In the genomic region with DNA sequence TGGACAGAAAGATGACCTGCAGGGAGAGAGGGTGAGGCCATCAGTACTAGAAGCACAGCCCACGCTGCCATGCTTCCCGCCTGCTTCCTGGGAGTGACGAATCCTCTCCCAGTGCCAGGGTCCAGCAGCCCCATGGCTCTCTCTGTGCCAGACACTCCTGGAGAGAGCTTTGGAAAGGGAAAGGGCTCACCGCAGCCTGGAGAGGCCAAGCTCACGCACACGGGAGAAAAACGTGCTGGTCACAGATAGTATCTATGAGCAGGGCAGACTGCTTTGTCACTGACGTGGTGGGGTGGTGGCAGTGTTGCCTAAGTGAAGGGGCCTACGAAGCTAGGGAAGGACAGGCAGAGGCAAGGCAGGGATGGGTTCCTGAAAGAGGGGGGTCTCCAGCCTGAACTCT, we compare ENCODE assay signal across 1 cellular context.
TF ChIP-seq lines count a peak whose summit lies in the region.

No MANE protein-coding gene starts in this region.

TF ChIP-seq in K562, 482 proteins besides CTCF, POLR2A, EP300 and RAD21 (continued from another document and continues in another):
- TF ChIP-seq, protein P1, sequence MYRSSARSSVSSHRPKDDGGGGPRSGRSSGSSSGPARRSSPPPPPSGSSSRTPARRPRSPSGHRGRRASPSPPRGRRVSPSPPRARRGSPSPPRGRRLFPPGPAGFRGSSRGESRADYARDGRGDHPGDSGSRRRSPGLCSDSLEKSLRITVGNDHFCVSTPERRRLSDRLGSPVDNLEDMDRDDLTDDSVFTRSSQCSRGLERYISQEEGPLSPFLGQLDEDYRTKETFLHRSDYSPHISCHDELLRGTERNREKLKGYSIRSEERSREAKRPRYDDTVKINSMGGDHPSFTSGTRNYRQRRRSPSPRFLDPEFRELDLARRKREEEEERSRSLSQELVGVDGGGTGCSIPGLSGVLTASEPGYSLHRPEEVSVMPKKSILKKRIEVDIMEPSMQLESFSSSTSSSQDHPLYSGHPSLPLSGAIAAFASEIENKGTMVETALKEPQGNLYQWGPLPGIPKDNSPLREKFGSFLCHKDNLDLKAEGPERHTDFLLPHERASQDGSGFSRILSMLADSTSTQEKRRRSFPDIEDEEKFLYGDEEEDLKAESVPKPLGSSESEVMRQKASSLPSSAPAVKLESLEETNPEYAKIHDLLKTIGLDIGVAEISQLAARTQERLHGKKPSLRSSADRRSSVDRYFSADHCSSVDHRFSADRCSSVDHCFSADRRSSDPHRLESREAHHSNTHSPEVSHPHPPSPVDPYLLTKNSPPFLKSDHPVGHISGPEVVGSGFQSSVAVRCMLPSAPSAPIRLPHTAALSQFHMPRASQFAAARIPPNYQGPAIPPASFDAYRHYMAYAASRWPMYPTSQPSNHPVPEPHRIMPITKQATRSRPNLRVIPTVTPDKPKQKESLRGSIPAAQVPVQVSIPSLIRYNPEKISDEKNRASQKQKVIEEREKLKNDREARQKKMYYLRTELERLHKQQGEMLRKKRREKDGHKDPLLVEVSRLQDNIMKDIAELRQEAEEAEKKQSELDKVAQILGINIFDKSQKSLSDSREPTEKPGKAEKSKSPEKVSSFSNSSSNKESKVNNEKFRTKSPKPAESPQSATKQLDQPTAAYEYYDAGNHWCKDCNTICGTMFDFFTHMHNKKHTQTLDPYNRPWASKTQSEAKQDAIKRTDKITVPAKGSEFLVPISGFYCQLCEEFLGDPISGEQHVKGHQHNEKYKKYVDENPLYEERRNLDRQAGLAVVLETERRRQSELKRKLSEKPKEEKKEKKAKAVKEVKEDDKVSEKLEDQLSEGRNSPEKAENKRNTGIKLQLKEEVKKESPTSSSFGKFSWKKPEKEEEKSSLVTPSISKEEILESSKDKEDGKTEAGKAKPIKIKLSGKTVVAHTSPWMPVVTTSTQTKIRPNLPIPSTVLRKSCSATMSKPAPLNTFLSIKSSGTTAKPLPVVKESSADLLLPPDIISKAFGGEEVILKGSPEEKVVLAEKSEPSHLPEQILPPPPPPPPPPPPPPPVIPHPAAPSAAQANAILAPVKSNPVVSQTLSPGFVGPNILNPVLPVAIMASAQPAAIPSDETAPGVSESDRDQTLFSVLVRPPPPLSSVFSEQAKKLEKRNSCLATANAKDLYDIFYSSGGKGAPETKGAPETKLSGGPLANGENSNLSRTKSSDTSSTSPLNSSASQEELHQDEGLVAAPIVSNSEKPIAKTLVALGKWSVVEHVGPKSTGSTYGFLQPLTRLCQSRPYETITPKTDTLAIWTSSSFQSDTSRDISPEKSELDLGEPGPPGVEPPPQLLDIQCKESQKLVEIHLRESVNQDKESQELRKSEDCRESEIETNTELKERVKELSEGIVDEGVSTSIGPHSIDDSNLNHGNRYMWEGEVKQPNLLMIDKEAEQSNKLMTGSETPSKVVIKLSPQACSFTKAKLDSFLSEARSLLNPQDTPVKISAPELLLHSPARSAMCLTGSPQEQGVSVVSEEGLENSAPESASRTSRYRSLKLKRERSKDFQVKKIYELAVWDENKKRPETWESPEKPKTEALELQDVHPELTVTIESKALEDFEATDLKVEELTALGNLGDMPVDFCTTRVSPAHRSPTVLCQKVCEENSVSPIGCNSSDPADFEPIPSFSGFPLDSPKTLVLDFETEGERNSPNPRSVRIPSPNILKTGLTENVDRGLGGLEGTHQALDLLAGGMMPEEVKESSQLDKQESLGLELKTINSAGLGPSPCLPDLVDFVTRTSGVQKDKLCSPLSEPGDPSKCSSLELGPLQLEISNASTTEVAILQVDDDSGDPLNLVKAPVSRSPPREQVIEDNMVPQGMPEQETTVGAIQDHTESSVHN (IDR thresholded peaks at IDR 0.05; ENCODE audit: borderline replicate concordance in 1 of 2, low read depth in 1 of 2): no peak
- no peak for TF ChIP-seq ZNF124 (CRISPR knock-in tag; IDR thresholded peaks at IDR 0.05)
- TF ChIP-seq KLF10 (CRISPR knock-in tag; IDR thresholded peaks at IDR 0.05): no peak
- TF ChIP-seq FOXK2 (conservative IDR thresholded peaks at IDR 0.05 in 1 of 2, IDR thresholded peaks at IDR 0.05 in 1 of 2; ENCODE audit: low read depth in 2 of 2): 0 out of 4 replicates have a peak, but pooled peaks have one; percentile 36 to 38
- TF ChIP-seq KDM5B (IDR thresholded peaks at IDR 0.05; ENCODE audit: insufficient replicate concordance, low read depth, low read length): no peak
- TF ChIP-seq ZNF696 (CRISPR knock-in tag; conservative IDR thresholded peaks at IDR 0.05): no peak
- TF ChIP-seq STAG1 (CRISPR knock-in tag; IDR thresholded peaks at IDR 0.05; ENCODE audit: borderline replicate concordance): no peak
- no peak for TF ChIP-seq HDAC8 (tag; IDR thresholded peaks at IDR 0.05)
- TF ChIP-seq, protein P2, sequence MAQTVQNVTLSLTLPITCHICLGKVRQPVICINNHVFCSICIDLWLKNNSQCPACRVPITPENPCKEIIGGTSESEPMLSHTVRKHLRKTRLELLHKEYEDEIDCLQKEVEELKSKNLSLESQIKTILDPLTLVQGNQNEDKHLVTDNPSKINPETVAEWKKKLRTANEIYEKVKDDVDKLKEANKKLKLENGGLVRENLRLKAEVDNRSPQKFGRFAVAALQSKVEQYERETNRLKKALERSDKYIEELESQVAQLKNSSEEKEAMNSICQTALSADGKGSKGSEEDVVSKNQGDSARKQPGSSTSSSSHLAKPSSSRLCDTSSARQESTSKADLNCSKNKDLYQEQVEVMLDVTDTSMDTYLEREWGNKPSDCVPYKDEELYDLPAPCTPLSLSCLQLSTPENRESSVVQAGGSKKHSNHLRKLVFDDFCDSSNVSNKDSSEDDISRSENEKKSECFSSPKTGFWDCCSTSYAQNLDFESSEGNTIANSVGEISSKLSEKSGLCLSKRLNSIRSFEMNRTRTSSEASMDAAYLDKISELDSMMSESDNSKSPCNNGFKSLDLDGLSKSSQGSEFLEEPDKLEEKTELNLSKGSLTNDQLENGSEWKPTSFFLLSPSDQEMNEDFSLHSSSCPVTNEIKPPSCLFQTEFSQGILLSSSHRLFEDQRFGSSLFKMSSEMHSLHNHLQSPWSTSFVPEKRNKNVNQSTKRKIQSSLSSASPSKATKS (CRISPR knock-in tag; IDR thresholded peaks at IDR 0.05): no peak
- TF ChIP-seq, protein P3, sequence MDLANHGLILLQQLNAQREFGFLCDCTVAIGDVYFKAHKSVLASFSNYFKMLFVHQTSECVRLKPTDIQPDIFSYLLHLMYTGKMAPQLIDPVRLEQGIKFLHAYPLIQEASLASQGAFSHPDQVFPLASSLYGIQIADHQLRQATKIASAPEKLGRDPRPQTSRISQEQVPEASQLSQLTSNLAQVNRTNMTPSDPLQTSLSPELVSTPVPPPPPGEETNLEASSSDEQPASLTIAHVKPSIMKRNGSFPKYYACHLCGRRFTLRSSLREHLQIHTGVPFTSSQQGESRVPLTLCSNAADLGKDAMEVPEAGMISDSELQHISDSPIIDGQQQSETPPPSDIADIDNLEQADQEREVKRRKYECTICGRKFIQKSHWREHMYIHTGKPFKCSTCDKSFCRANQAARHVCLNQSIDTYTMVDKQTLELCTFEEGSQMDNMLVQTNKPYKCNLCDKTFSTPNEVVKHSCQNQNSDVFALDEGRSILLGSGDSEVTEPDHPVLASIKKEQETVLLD (IDR thresholded peaks at IDR 0.05): peak; percentile 73
- no peak for TF ChIP-seq CREB1 (IDR thresholded peaks at IDR 0.05)
- TF ChIP-seq CREB1 (CRISPR knock-in tag; IDR thresholded peaks at IDR 0.05): peak; percentile 52; the same call in 1 of the 2 replicates
- no peak; the same call in 1 of the 2 replicates for TF ChIP-seq NFIC (IDR thresholded peaks at IDR 0.05)
- no peak for TF ChIP-seq ZNF584 (CRISPR knock-in tag; IDR thresholded peaks at IDR 0.05; ENCODE audit: low read depth)
- TF ChIP-seq BRF1 (IDR thresholded peaks at IDR 0.05; ENCODE audit: borderline replicate concordance, extremely low read depth, insufficient read length): no peak
- no peak for TF ChIP-seq ZEB2 (IDR thresholded peaks at IDR 0.05)
- no peak for TF ChIP-seq ILF3 (IDR thresholded peaks at IDR 0.05; ENCODE audit: borderline replicate concordance)
- TF ChIP-seq PTTG1 (tag; IDR thresholded peaks at IDR 0.05; ENCODE audit: low read depth): no peak
- TF ChIP-seq NCOR1 (IDR thresholded peaks at IDR 0.05): no peak; the same call in 1 of the 2 replicates
- no peak for TF ChIP-seq NFRKB (IDR thresholded peaks at IDR 0.05; ENCODE audit: low read depth)
- TF ChIP-seq, protein P4, sequence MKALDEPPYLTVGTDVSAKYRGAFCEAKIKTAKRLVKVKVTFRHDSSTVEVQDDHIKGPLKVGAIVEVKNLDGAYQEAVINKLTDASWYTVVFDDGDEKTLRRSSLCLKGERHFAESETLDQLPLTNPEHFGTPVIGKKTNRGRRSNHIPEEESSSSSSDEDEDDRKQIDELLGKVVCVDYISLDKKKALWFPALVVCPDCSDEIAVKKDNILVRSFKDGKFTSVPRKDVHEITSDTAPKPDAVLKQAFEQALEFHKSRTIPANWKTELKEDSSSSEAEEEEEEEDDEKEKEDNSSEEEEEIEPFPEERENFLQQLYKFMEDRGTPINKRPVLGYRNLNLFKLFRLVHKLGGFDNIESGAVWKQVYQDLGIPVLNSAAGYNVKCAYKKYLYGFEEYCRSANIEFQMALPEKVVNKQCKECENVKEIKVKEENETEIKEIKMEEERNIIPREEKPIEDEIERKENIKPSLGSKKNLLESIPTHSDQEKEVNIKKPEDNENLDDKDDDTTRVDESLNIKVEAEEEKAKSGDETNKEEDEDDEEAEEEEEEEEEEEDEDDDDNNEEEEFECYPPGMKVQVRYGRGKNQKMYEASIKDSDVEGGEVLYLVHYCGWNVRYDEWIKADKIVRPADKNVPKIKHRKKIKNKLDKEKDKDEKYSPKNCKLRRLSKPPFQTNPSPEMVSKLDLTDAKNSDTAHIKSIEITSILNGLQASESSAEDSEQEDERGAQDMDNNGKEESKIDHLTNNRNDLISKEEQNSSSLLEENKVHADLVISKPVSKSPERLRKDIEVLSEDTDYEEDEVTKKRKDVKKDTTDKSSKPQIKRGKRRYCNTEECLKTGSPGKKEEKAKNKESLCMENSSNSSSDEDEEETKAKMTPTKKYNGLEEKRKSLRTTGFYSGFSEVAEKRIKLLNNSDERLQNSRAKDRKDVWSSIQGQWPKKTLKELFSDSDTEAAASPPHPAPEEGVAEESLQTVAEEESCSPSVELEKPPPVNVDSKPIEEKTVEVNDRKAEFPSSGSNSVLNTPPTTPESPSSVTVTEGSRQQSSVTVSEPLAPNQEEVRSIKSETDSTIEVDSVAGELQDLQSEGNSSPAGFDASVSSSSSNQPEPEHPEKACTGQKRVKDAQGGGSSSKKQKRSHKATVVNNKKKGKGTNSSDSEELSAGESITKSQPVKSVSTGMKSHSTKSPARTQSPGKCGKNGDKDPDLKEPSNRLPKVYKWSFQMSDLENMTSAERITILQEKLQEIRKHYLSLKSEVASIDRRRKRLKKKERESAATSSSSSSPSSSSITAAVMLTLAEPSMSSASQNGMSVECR (CRISPR knock-in tag; IDR thresholded peaks at IDR 0.05): no peak
- TF ChIP-seq, protein P5, sequence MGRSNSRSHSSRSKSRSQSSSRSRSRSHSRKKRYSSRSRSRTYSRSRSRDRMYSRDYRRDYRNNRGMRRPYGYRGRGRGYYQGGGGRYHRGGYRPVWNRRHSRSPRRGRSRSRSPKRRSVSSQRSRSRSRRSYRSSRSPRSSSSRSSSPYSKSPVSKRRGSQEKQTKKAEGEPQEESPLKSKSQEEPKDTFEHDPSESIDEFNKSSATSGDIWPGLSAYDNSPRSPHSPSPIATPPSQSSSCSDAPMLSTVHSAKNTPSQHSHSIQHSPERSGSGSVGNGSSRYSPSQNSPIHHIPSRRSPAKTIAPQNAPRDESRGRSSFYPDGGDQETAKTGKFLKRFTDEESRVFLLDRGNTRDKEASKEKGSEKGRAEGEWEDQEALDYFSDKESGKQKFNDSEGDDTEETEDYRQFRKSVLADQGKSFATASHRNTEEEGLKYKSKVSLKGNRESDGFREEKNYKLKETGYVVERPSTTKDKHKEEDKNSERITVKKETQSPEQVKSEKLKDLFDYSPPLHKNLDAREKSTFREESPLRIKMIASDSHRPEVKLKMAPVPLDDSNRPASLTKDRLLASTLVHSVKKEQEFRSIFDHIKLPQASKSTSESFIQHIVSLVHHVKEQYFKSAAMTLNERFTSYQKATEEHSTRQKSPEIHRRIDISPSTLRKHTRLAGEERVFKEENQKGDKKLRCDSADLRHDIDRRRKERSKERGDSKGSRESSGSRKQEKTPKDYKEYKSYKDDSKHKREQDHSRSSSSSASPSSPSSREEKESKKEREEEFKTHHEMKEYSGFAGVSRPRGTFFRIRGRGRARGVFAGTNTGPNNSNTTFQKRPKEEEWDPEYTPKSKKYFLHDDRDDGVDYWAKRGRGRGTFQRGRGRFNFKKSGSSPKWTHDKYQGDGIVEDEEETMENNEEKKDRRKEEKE (IDR thresholded peaks at IDR 0.05; ENCODE audit: borderline replicate concordance in 1 of 2, control insufficient read depth in 1 of 2, low read depth in 2 of 2, low read length in 1 of 2): no peak
- no peak for TF ChIP-seq ZNF77 (CRISPR knock-in tag; IDR thresholded peaks at IDR 0.05)
- TF ChIP-seq NR2C1 (IDR thresholded peaks at IDR 0.05): no peak
- TF ChIP-seq NR2C1 (tag; IDR thresholded peaks at IDR 0.05): no peak
- no peak for TF ChIP-seq CEBPG (CRISPR knock-in tag; IDR thresholded peaks at IDR 0.05)
- no peak for TF ChIP-seq CEBPG (tag; conservative IDR thresholded peaks at IDR 0.05 in 1 of 2, IDR thresholded peaks at IDR 0.05 in 1 of 2)
- peak; percentile 46; the same call in 1 of the 2 replicates for TF ChIP-seq GATAD2A (IDR thresholded peaks at IDR 0.05)
- TF ChIP-seq EP400 (IDR thresholded peaks at IDR 0.05): peak; percentile 59
- no peak for TF ChIP-seq NR2C2 (CRISPR knock-in tag; IDR thresholded peaks at IDR 0.05)
- no peak for TF ChIP-seq NR2C2 (tag; IDR thresholded peaks at IDR 0.05)
- TF ChIP-seq NFXL1 (CRISPR knock-in tag; IDR thresholded peaks at IDR 0.05): no peak
- TF ChIP-seq ZNF785 (CRISPR knock-in tag; IDR thresholded peaks at IDR 0.05): no peak
- TF ChIP-seq BCOR (IDR thresholded peaks at IDR 0.05): no peak
- TF ChIP-seq ZNF224 (CRISPR knock-in tag; IDR thresholded peaks at IDR 0.05): no peak
- no peak for TF ChIP-seq ZNF561 (CRISPR knock-in tag; conservative IDR thresholded peaks at IDR 0.05)
- no peak for TF ChIP-seq PHF8 (IDR thresholded peaks at IDR 0.05; ENCODE audit: borderline replicate concordance, low read length)
- no peak for TF ChIP-seq GTF2E2 (tag; IDR thresholded peaks at IDR 0.05)
- TF ChIP-seq FOXJ2 (tag; IDR thresholded peaks at IDR 0.05): no peak
- no peak for TF ChIP-seq STAT5B (CRISPR knock-in tag; IDR thresholded peaks at IDR 0.05)
- TF ChIP-seq, protein P6, sequence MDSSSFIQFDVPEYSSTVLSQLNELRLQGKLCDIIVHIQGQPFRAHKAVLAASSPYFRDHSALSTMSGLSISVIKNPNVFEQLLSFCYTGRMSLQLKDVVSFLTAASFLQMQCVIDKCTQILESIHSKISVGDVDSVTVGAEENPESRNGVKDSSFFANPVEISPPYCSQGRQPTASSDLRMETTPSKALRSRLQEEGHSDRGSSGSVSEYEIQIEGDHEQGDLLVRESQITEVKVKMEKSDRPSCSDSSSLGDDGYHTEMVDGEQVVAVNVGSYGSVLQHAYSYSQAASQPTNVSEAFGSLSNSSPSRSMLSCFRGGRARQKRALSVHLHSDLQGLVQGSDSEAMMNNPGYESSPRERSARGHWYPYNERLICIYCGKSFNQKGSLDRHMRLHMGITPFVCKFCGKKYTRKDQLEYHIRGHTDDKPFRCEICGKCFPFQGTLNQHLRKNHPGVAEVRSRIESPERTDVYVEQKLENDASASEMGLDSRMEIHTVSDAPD (CRISPR knock-in tag; IDR thresholded peaks at IDR 0.05): no peak
